In the genomic region with DNA sequence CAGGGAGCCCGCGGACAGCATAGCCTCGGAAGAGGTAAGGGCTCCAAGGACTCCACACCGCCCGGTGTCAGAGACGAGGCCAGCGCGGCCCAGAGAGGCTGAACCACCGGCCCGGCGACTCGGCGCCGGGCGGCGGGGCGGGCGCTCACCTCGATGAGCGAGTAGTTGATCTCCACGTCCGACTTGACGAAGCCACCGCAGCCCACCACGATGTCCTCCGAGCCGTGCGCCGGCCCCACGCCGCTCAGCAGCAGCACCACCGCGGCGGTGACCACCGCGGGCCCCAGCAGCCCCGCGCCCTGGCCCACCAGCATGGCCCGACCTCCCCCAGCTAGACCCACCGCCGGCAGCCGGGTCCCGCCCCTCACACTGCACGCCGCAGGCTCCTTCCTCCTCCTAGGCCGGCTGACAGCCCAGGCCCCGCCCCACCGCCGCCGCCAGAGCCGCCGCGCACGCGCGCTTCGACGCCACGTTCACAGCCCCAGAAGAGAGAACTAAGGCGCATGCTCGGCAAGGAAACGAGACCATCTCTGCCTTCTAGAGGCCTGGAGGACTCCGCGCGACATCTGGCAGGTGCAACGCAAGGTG, we compare ENCODE assay signal across 8 cellular contexts. TPM values are rescaled to one million over a fixed set of nuclear protein-coding genes. Genes with fewer than 3 reads are reported as not detected.
DNase-seq lines count a peak whose midpoint lies in the region; ATAC-seq and TF ChIP-seq lines count a peak whose summit lies in the region.
"Not testable (repeated sequence)": the region's sequence is repeated elsewhere in the genome, so short reads cannot be mapped to it uniquely, and the experiment has no call there.

A gene with protein sequence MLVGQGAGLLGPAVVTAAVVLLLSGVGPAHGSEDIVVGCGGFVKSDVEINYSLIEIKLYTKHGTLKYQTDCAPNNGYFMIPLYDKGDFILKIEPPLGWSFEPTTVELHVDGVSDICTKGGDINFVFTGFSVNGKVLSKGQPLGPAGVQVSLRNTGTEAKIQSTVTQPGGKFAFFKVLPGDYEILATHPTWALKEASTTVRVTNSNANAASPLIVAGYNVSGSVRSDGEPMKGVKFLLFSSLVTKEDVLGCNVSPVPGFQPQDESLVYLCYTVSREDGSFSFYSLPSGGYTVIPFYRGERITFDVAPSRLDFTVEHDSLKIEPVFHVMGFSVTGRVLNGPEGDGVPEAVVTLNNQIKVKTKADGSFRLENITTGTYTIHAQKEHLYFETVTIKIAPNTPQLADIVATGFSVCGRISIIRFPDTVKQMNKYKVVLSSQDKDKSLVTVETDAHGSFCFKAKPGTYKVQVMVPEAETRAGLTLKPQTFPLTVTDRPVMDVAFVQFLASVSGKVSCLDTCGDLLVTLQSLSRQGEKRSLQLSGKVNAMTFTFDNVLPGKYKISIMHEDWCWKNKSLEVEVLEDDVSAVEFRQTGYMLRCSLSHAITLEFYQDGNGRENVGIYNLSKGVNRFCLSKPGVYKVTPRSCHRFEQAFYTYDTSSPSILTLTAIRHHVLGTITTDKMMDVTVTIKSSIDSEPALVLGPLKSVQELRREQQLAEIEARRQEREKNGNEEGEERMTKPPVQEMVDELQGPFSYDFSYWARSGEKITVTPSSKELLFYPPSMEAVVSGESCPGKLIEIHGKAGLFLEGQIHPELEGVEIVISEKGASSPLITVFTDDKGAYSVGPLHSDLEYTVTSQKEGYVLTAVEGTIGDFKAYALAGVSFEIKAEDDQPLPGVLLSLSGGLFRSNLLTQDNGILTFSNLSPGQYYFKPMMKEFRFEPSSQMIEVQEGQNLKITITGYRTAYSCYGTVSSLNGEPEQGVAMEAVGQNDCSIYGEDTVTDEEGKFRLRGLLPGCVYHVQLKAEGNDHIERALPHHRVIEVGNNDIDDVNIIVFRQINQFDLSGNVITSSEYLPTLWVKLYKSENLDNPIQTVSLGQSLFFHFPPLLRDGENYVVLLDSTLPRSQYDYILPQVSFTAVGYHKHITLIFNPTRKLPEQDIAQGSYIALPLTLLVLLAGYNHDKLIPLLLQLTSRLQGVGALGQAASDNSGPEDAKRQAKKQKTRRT (minus strand): TSS at position 371 of the 588 bp plus-strand sequence. CDS start 57 bp downstream, at position 314.

- H3K4me3 ChIP-seq in AG09309 (ENCODE audit: control insufficient read depth, low read depth, low read length): peak within 1 kb of the TSS; percentile 44
- peak within 1 kb of the TSS; percentile 53 for H3K4me3 ChIP-seq in epithelial cell of proximal tubule (ENCODE audit: low read depth, low read length)

- peak; percentile 93 for ATAC-seq in GM19395 (IDR thresholded peaks at IDR 0.05; ENCODE audit: unreplicated experiment)
- peak; percentile 94 for ATAC-seq in HG03103 (IDR thresholded peaks at IDR 0.05; ENCODE audit: low read depth, unreplicated experiment)
- ATAC-seq in activated T-cell treated with anti-CD3 and anti-CD28 coated beads, Interleukin-2, amount 50 U/mL, for 72 hours (replicated peaks in 1 of 2): peak; percentile 95 to 96

- H3K27me3 Mint-ChIP-seq in activated T-cell treated with anti-CD3 and anti-CD28 coated beads, Interleukin-2, amount 50 U/mL, for 72 hours (ENCODE audit: low read depth): not testable (repeated sequence)

- H3K36me3 Mint-ChIP-seq in activated T-cell treated with anti-CD3 and anti-CD28 coated beads, Interleukin-2, amount 50 U/mL, for 72 hours (ENCODE audit: insufficient read depth in 2 of 2): not testable (repeated sequence)

- not testable (repeated sequence) for TF ChIP-seq CTCF in AG09309 (IDR thresholded peaks at IDR 0.05; ENCODE audit: control insufficient read depth, insufficient read depth, low read depth, low read length, missing control alignments); epithelial cell of proximal tubule (conservative IDR thresholded peaks at IDR 0.05; ENCODE audit: low read depth, low read length)

- H3K9me3 Mint-ChIP-seq in activated T-cell treated with anti-CD3 and anti-CD28 coated beads, Interleukin-2, amount 50 U/mL, for 72 hours: not testable (repeated sequence)

- DNase-seq in AG09309 (ENCODE audit: low read depth); epithelial cell of proximal tubule (ENCODE audit: low read depth): not testable (repeated sequence)
- DNase-seq in RPMI8226 (peak; percentile 4), mucosa of gallbladder (ENCODE audit: low spot score) (peak; percentile 94)
- peak; percentile 91 to 93 for DNase-seq in activated T-cell treated with anti-CD3 and anti-CD28 coated beads, Interleukin-2, amount 50 U/mL, for 72 hours
- peak; percentile 85 to 94 for DNase-seq in stimulated activated CD4-positive, alpha-beta T cell treated with anti-CD3 and anti-CD28 coated beads, Interleukin-4, amount 100 ng/mL, for 4 hours

- H3K4me3 Mint-ChIP-seq in activated T-cell treated with anti-CD3 and anti-CD28 coated beads, Interleukin-2, amount 50 U/mL, for 72 hours: peak within 1 kb of the TSS; percentile 70 to 84

- not testable (repeated sequence) for H3K27ac Mint-ChIP-seq in activated T-cell treated with anti-CD3 and anti-CD28 coated beads, Interleukin-2, amount 50 U/mL, for 72 hours

- peaks cover 18% of the 10 kb centered on the region for H3K4me1 Mint-ChIP-seq in activated T-cell treated with anti-CD3 and anti-CD28 coated beads, Interleukin-2, amount 50 U/mL, for 72 hours (ENCODE audit: low read depth)

RNA-seq across cellular contexts. Expression of the gene that starts here (rescaled TPM):
- 10 to 100 TPM; 79.1 to 93.7 TPM for total RNA-seq in activated T-cell treated with anti-CD3 and anti-CD28 coated beads, Interleukin-2, amount 50 U/mL, for 72 hours
- 59.5 and 80.6 TPM in 2 replicates for total RNA-seq in epithelial cell of proximal tubule
- total RNA-seq in mucosa of gallbladder: 121 TPM
